1 cellular context compared by ENCODE assay signal in the genomic region with DNA sequence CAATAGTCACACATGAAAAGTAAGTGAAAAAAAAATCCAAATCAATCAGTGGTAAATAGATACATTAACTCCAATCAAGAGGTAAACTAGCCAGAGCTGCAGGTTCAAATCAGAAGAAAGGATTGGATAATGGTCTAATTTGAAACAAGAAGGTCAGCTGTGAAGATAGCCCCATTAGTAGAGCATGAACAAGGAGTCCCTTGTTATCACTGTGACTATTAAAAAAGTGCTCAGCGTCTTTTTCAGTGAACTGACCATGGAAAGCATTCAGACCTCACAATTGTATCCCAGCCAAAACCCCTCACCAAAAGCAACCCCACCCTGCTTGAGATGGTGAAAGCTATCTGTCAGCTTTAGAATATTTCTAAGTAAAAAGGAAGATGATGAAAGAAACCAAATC.
TF ChIP-seq lines count a peak whose summit lies in the region.

No MANE protein-coding gene starts in this region.

TF ChIP-seq in GM12878, 131 proteins besides CTCF, POLR2A, EP300 and RAD21 (continued from another document):
- TF ChIP-seq, protein P1, sequence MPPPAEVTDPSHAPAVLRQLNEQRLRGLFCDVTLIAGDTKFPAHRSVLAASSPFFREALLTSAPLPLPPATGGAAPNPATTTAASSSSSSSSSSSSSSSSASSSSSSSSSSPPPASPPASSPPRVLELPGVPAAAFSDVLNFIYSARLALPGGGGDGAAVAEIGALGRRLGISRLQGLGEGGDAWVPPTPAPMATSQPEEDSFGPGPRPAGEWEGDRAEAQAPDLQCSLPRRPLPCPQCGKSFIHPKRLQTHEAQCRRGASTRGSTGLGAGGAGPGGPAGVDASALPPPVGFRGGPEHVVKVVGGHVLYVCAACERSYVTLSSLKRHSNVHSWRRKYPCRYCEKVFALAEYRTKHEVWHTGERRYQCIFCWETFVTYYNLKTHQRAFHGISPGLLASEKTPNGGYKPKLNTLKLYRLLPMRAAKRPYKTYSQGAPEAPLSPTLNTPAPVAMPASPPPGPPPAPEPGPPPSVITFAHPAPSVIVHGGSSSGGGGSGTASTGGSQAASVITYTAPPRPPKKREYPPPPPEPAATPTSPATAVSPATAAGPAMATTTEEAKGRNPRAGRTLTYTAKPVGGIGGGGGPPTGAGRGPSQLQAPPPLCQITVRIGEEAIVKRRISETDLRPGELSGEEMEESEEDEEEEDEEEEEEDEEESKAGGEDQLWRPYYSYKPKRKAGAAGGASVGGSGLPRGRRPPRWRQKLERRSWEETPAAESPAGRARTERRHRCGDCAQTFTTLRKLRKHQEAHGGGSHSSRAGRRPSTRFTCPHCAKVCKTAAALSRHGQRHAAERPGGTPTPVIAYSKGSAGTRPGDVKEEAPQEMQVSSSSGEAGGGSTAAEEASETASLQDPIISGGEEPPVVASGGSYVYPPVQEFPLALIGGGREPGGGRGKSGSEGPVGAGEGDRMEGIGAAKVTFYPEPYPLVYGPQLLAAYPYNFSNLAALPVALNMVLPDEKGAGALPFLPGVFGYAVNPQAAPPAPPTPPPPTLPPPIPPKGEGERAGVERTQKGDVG (CRISPR knock-in tag; IDR thresholded peaks at IDR 0.05), result no peak
- TF ChIP-seq NBN (IDR thresholded peaks at IDR 0.05) (no peak), ZNF384 (IDR thresholded peaks at IDR 0.05; ENCODE audit: borderline replicate concordance, low read depth, low read length) (no peak), IKZF2 (IDR thresholded peaks at IDR 0.05) (no peak), RAD51 (IDR thresholded peaks at IDR 0.05) (no peak), KLF5 (IDR thresholded peaks at IDR 0.05; ENCODE audit: partially characterized antibody) (no peak), CBX5 (IDR thresholded peaks at IDR 0.05; ENCODE audit: low read depth) (no peak), IRF4 (IDR thresholded peaks at IDR 0.05; ENCODE audit: low read depth, low read length) (no peak)
